9 cellular contexts compared by ENCODE assay signal in genomic region chr15:64462492-64462891, GRCh38. TPM values are rescaled to one million over a fixed set of nuclear protein-coding genes. Genes with fewer than 3 reads are reported as not detected.
A peak's percentile ranks its signal among the peaks of the same experiment; 100 is the strongest.
DNase-seq lines count a peak whose midpoint lies in the region; ATAC-seq and TF ChIP-seq lines count a peak whose summit lies in the region.
"Had no signal": no experiment of that assay in that cellular context is flagged by ENCODE, and none has a peak within 500 bp of the region (broad histone marks: within the 10 kb centered on the region; RNA-seq: fewer than 3 reads in every experiment).

No MANE protein-coding gene starts in this region.

- H3K4me3 Mint-ChIP-seq in activated CD4-positive, alpha-beta memory T cell treated with anti-CD3 and anti-CD28 coated beads, Interleukin-2, amount 10 ng/mL, durations not matched to agents 7 days and 5 days: peak overlapping the region; percentile 19
- H3K4me3 Mint-ChIP-seq in activated CD4-positive, alpha-beta memory T cell treated with anti-CD3 and anti-CD28 coated beads for 36 hours: no peak overlapping the region
- peak overlapping the region; percentile 95 for H3K4me3 Mint-ChIP-seq in WTC11

- H3K27ac ChIP-seq in gastroesophageal sphincter: peak overlapping the region in 3 of 4 donors; percentile 92 to 97 (median 94)
- H3K27ac ChIP-seq in stomach: peak overlapping the region in 3 of 5 donors; percentile 88 to 96 (median 93)

- H3K27me3 ChIP-seq in gastroesophageal sphincter (no peaks in the 10 kb centered on the region), stomach (no peaks in the 10 kb centered on the region)

- no peak overlapping the region for H3K4me3 ChIP-seq in gastroesophageal sphincter
- H3K4me3 ChIP-seq in stomach: peak overlapping the region in 2 of 4 donors; percentile 69

- H3K27ac Mint-ChIP-seq in activated CD4-positive, alpha-beta memory T cell treated with anti-CD3 and anti-CD28 coated beads, Interleukin-2, amount 10 ng/mL, durations not matched to agents 7 days and 5 days: no peak overlapping the region
- H3K27ac Mint-ChIP-seq in activated CD4-positive, alpha-beta memory T cell treated with anti-CD3 and anti-CD28 coated beads for 36 hours: no peak overlapping the region
- no peak overlapping the region for H3K27ac Mint-ChIP-seq in WTC11

- no peaks in the 10 kb centered on the region for H3K27me3 Mint-ChIP-seq in activated CD4-positive, alpha-beta memory T cell treated with anti-CD3 and anti-CD28 coated beads, Interleukin-2, amount 10 ng/mL, durations not matched to agents 7 days and 5 days
- no peaks in the 10 kb centered on the region for H3K27me3 Mint-ChIP-seq in activated CD4-positive, alpha-beta memory T cell treated with anti-CD3 and anti-CD28 coated beads for 36 hours
- H3K27me3 Mint-ChIP-seq in WTC11 (ENCODE audit: low read depth): no peaks in the 10 kb centered on the region

- TF ChIP-seq POLR2A in gastroesophageal sphincter (IDR thresholded peaks at IDR 0.05) (no peak), stomach (IDR thresholded peaks at IDR 0.05) (no peak)

- ATAC-seq in WTC11 (no peak), gastroesophageal sphincter (no peak), GM21381 (IDR thresholded peaks at IDR 0.05; ENCODE audit: unreplicated experiment) (no peak)
- ATAC-seq: psoas muscle had no signal

- H3K9me3 ChIP-seq in gastroesophageal sphincter: no peaks in the 10 kb centered on the region
- no peaks in the 10 kb centered on the region for H3K9me3 ChIP-seq in stomach
- H3K9me3 ChIP-seq: psoas muscle had no signal

- TF ChIP-seq CTCF in WTC11 (IDR thresholded peaks at IDR 0.05): no peak
- no peak for TF ChIP-seq CTCF in gastroesophageal sphincter (IDR thresholded peaks at IDR 0.05)
- TF ChIP-seq CTCF in stomach (IDR thresholded peaks at IDR 0.05): no peak

- H3K36me3 ChIP-seq in gastroesophageal sphincter: no peaks in the 10 kb centered on the region
- H3K36me3 ChIP-seq in stomach: peaks cover 0 to 11% (median 0%) of the 10 kb centered on the region in 4 donors

- TF ChIP-seq EP300 in gastroesophageal sphincter (IDR thresholded peaks at IDR 0.05) (no peak), stomach (IDR thresholded peaks at IDR 0.05) (no peak)

- H3K9me3 Mint-ChIP-seq in activated CD4-positive, alpha-beta memory T cell treated with anti-CD3 and anti-CD28 coated beads, Interleukin-2, amount 10 ng/mL, durations not matched to agents 7 days and 5 days: no peaks in the 10 kb centered on the region
- no peaks in the 10 kb centered on the region for H3K9me3 Mint-ChIP-seq in activated CD4-positive, alpha-beta memory T cell treated with anti-CD3 and anti-CD28 coated beads for 36 hours
- no peaks in the 10 kb centered on the region for H3K9me3 Mint-ChIP-seq in WTC11

- CTCF ChIA-PET in activated CD4-positive, alpha-beta memory T cell treated with anti-CD3 and anti-CD28 coated beads, Interleukin-2, amount 10 ng/mL, durations not matched to agents 7 days and 5 days (lab: Charles Lee): interaction anchor here (0.5 kb wide), 1 partner anchor 10 kb away, joined by 3 read pairs; no protein-coding TSS in a partner anchor
- CTCF ChIA-PET in activated CD4-positive, alpha-beta memory T cell treated with anti-CD3 and anti-CD28 coated beads for 36 hours (lab: Charles Lee): interaction anchor here (1.4 kb wide), 1 partner anchor 173 kb away, joined by 4 read pairs; no protein-coding TSS in a partner anchor
- CTCF ChIA-PET in WTC11 (lab: Charles Lee): no interaction called here

- H3K4me1 ChIP-seq in gastroesophageal sphincter (peaks cover 23 to 82% (median 48%) of the 10 kb centered on the region in 3 donors), stomach (peaks cover 44 to 82% (median 62%) of the 10 kb centered on the region in 4 donors)

- peaks cover 20% of the 10 kb centered on the region for H3K36me3 Mint-ChIP-seq in activated CD4-positive, alpha-beta memory T cell treated with anti-CD3 and anti-CD28 coated beads, Interleukin-2, amount 10 ng/mL, durations not matched to agents 7 days and 5 days (ENCODE audit: low read depth)
- peaks cover 2% of the 10 kb centered on the region for H3K36me3 Mint-ChIP-seq in activated CD4-positive, alpha-beta memory T cell treated with anti-CD3 and anti-CD28 coated beads for 36 hours
- H3K36me3 Mint-ChIP-seq in WTC11: no peaks in the 10 kb centered on the region

- intact Hi-C loops in activated CD4-positive, alpha-beta memory T cell treated with anti-CD3 and anti-CD28 coated beads for 36 hours (cut with micrococcal nuclease): loop anchor here (5.0 to 10.0 kb wide), 3 partner anchors 55 to 120 kb away; partner anchors contain the start of genes PCLAF and TRIP4
- intact Hi-C loops in stomach (cut with DNase I; ENCODE audit: low total_unique reads): no loop called here

- H3K4me1 Mint-ChIP-seq in activated CD4-positive, alpha-beta memory T cell treated with anti-CD3 and anti-CD28 coated beads, Interleukin-2, amount 10 ng/mL, durations not matched to agents 7 days and 5 days: peaks cover 52% of the 10 kb centered on the region
- H3K4me1 Mint-ChIP-seq in activated CD4-positive, alpha-beta memory T cell treated with anti-CD3 and anti-CD28 coated beads for 36 hours (ENCODE audit: low read depth): peaks cover 61% of the 10 kb centered on the region
- H3K4me1 Mint-ChIP-seq in WTC11: peaks cover 71% of the 10 kb centered on the region

- no peak for DNase-seq in activated CD4-positive, alpha-beta memory T cell treated with anti-CD3 and anti-CD28 coated beads, Interleukin-2, amount 10 ng/mL, durations not matched to agents 7 days and 5 days
- DNase-seq in activated CD4-positive, alpha-beta memory T cell treated with anti-CD3 and anti-CD28 coated beads for 36 hours: no peak
- DNase-seq in WTC11 (ENCODE audit: low spot score) (no peak), stomach (no peak), GM19240 (ENCODE audit: insufficient read length, low spot score) (no peak), activated gamma-delta T cell treated with Interleukin-2 at 50 U/mL for 16 hours (no peak)
- DNase-seq: psoas muscle had no signal

- POLR2A ChIA-PET in activated CD4-positive, alpha-beta memory T cell treated with anti-CD3 and anti-CD28 coated beads, Interleukin-2, amount 10 ng/mL, durations not matched to agents 7 days and 5 days (lab: Charles Lee): interaction anchor here (0.8 to 4.1 kb wide), 6 partner anchors 10 to 189 kb away, joined by 4 to 25 read pairs (median 9); partner anchors contain the start of gene TRIP4
- POLR2A ChIA-PET in activated CD4-positive, alpha-beta memory T cell treated with anti-CD3 and anti-CD28 coated beads for 36 hours (lab: Charles Lee): interaction anchor here (0.5 to 1.4 kb wide), 2 partner anchors 49 to 172 kb away, joined by 4 to 6 read pairs; no protein-coding TSS in a partner anchor
- POLR2A ChIA-PET in WTC11 (lab: Charles Lee): interaction anchor here (0.5 to 0.6 kb wide), 2 partner anchors 209 to 248 kb away, joined by 3 to 5 read pairs; no protein-coding TSS in a partner anchor

TF ChIP-seq in WTC11, 78 proteins besides CTCF, POLR2A, EP300 and RAD21 (continues in another document):
- TF ChIP-seq TCF7 (CRISPR knock-in tag; IDR thresholded peaks at IDR 0.05; ENCODE audit: low read depth) (no peak), E2F4 (CRISPR knock-in tag; IDR thresholded peaks at IDR 0.05; ENCODE audit: borderline replicate concordance, low read depth) (no peak), NFATC4 (CRISPR knock-in tag; IDR thresholded peaks at IDR 0.05) (no peak), RORB (CRISPR knock-in tag; IDR thresholded peaks at IDR 0.05) (no peak), NR2C2 (CRISPR knock-in tag; IDR thresholded peaks at IDR 0.05) (no peak), JUN (CRISPR knock-in tag; IDR thresholded peaks at IDR 0.05) (no peak), NR3C1 (CRISPR knock-in tag; conservative IDR thresholded peaks at IDR 0.05; ENCODE audit: low read depth) (no peak), ZBTB43 (CRISPR knock-in tag; IDR thresholded peaks at IDR 0.05) (no peak), MXD4 (CRISPR knock-in tag; IDR thresholded peaks at IDR 0.05; ENCODE audit: borderline replicate concordance) (no peak), USF2 (CRISPR knock-in tag; IDR thresholded peaks at IDR 0.05) (no peak), ELF4 (CRISPR knock-in tag; IDR thresholded peaks at IDR 0.05; ENCODE audit: low read depth) (no peak)

RNA-seq across cellular contexts. Expression of gene ZNF609, which starts 2.1 kb away (rescaled TPM):
- 10 to 100 TPM; 30.0 to 34.1 TPM for total RNA-seq in activated CD4-positive, alpha-beta memory T cell treated with anti-CD3 and anti-CD28 coated beads, Interleukin-2, amount 10 ng/mL, durations not matched to agents 7 days and 5 days
- total RNA-seq in activated CD4-positive, alpha-beta memory T cell treated with anti-CD3 and anti-CD28 coated beads for 36 hours: 10 to 100 TPM; 38.5 to 38.7 TPM
- total RNA-seq in WTC11 (2021) (45.9 to 47.4 TPM (median 46.3 TPM) in 3 replicates), gastroesophageal sphincter (10 to 100 TPM; 38.7 to 50.6 (median 43.9) TPM), stomach (10 to 100 TPM; 23.2 to 64.7 (median 32.5) TPM)
- polyA plus RNA-seq in stomach: 1 to 10 TPM; 2.7 to 7.0 (median 6.5) TPM
